Comparison of ENCODE assay signal across 17 cellular contexts in genomic region chr10:36147529-36147928, GRCh38.
DNase-seq lines count a peak whose midpoint lies in the region; TF ChIP-seq lines count a peak whose summit lies in the region.
"Had no signal": no experiment of that assay in that cellular context is flagged by ENCODE, and none has a peak within 500 bp of the region (broad histone marks: within the 10 kb centered on the region; RNA-seq: fewer than 3 reads in every experiment).

No MANE protein-coding gene starts in this region.

- peaks cover 12% of the 10 kb centered on the region for H3K9me3 Mint-ChIP-seq in endodermal cell

- no peak for TF ChIP-seq CTCF in HEK293 (tag by site-specific recombination; IDR thresholded peaks at IDR 0.05)
- TF ChIP-seq CTCF in VCaP (conservative IDR thresholded peaks at IDR 0.05) = no peak
- no peak for TF ChIP-seq CTCF in endodermal cell (conservative IDR thresholded peaks at IDR 0.05)
- no peak for TF ChIP-seq CTCF in osteoblast (IDR thresholded peaks at IDR 0.05; ENCODE audit: extremely low read depth, low read depth, low read length)

- no peak overlapping the region for H2AFZ ChIP-seq in osteoblast (ENCODE audit: low read length)

- H3K9me3 ChIP-seq in HEK293 (ENCODE audit: control insufficient read depth, insufficient read depth, low read depth, low read length) (no peaks in the 10 kb centered on the region), endodermal cell (ENCODE audit: control insufficient read depth, low read length) (peaks cover 24% of the 10 kb centered on the region), osteoblast (ENCODE audit: low read depth, low read length) (no peaks in the 10 kb centered on the region)
- H3K9me3 ChIP-seq: A549, Caco-2 had no signal

- CTCF ChIA-PET in HEK293 (lab: Yijun Ruan, JAX) = no interaction called here

- no peaks in the 10 kb centered on the region for H3K36me3 ChIP-seq in HEK293 (ENCODE audit: control insufficient read depth in 2 of 2, insufficient read depth in 1 of 2, low read length in 2 of 2)
- no peaks in the 10 kb centered on the region for H3K36me3 ChIP-seq in endodermal cell (ENCODE audit: control insufficient read depth, insufficient read depth, low read length)
- H3K36me3 ChIP-seq in osteoblast (ENCODE audit: insufficient read depth, low read length) = no peaks in the 10 kb centered on the region
- H3K36me3 ChIP-seq: BLaER1 treated with 17β-estradiol and CSF1 and Interleukin-3, amounts not matched to agents 10 nM and 100 nM had no signal

- no peak overlapping the region for H3K9ac ChIP-seq in endodermal cell (ENCODE audit: extremely low read depth, low read length, poor library complexity, severe bottlenecking)
- H3K9ac ChIP-seq: BLaER1 treated with 17β-estradiol and CSF1 and Interleukin-3, amounts not matched to agents 10 nM and 100 nM had no signal

- H3K4me2 ChIP-seq in osteoblast (ENCODE audit: insufficient read depth, low read length) = no peak overlapping the region
- H3K4me2 ChIP-seq: A549; BLaER1 treated with 17β-estradiol and CSF1 and Interleukin-3, amounts not matched to agents 10 nM and 100 nM had no signal

- no peak for DNase-seq in endodermal cell
- DNase-seq in osteoblast (ENCODE audit: insufficient read length, low spot score, missing footprints) = no peak
- DNase-seq in iPS-NIHi11 (ENCODE audit: low spot score) = no peak
- DNase-seq: AML-193; Caco-2; Calu3; CD4-positive, alpha-beta T cell; CD8-positive, alpha-beta T cell; DMS79 treated with DMSO at 0.1 percent for 48 hours; GF-D8 had no signal

- H3K27me3 ChIP-seq in endodermal cell (ENCODE audit: control insufficient read depth, insufficient read depth, low read length, poor library complexity, severe bottlenecking) = no peaks in the 10 kb centered on the region
- no peaks in the 10 kb centered on the region for H3K27me3 ChIP-seq in osteoblast (ENCODE audit: insufficient read depth, low read length)
- H3K27me3 ChIP-seq: BLaER1 treated with 17β-estradiol and CSF1 and Interleukin-3, amounts not matched to agents 10 nM and 100 nM had no signal

- H4K20me1 ChIP-seq in osteoblast (ENCODE audit: insufficient read depth, low read length) = no peaks in the 10 kb centered on the region
- H4K20me1 ChIP-seq: BLaER1 treated with 17β-estradiol and CSF1 and Interleukin-3, amounts not matched to agents 10 nM and 100 nM had no signal

- no peak overlapping the region for H3K27ac ChIP-seq in HEK293 (ENCODE audit: extremely low read depth, low read depth, low read length)
- peak overlapping the region; percentile 21; the same call in 1 of the 2 replicates for H3K27ac ChIP-seq in VCaP
- H3K27ac ChIP-seq in endodermal cell (ENCODE audit: low read depth, low read length) = no peak overlapping the region
- no peak overlapping the region for H3K27ac ChIP-seq in osteoblast (ENCODE audit: low read depth, low read length)
- H3K27ac ChIP-seq: 22Rv1; A549; BLaER1 treated with 17β-estradiol and CSF1 and Interleukin-3, amounts not matched to agents 10 nM and 100 nM; C4-2B had no signal

- H3K4me3 Mint-ChIP-seq in endodermal cell = no peak overlapping the region
- H3K4me3 Mint-ChIP-seq: B cell; CD4-positive, alpha-beta T cell; CD8-positive, alpha-beta T cell had no signal

- no peak overlapping the region for H3K27ac Mint-ChIP-seq in endodermal cell
- H3K27ac Mint-ChIP-seq: B cell; CD4-positive, alpha-beta T cell; CD8-positive, alpha-beta T cell had no signal

- H3K4me1 ChIP-seq in HEK293 (ENCODE audit: control insufficient read depth, insufficient read depth, low read length) (no peaks in the 10 kb centered on the region), endodermal cell (ENCODE audit: control insufficient read depth, insufficient read depth, low read length) (no peaks in the 10 kb centered on the region), osteoblast (ENCODE audit: insufficient read depth, low read length) (no peaks in the 10 kb centered on the region)
- H3K4me1 ChIP-seq: A549; BLaER1 treated with 17β-estradiol and CSF1 and Interleukin-3, amounts not matched to agents 10 nM and 100 nM; Caco-2 had no signal

- no peaks in the 10 kb centered on the region for H3K27me3 Mint-ChIP-seq in endodermal cell (ENCODE audit: insufficient read depth)
- H3K27me3 Mint-ChIP-seq: B cell; CD4-positive, alpha-beta T cell had no signal

- POLR2A ChIA-PET in HEK293 (lab: Yijun Ruan, JAX) = no interaction called here

- H3K4me1 Mint-ChIP-seq in endodermal cell = peaks cover 2% of the 10 kb centered on the region
- H3K4me1 Mint-ChIP-seq: B cell had no signal

- H3K4me3 ChIP-seq in HEK293 (ENCODE audit: low read depth, low read length) (no peak overlapping the region), endodermal cell (ENCODE audit: low read length) (peak overlapping the region; percentile 15), osteoblast (ENCODE audit: insufficient read depth, low read length) (no peak overlapping the region)
- H3K4me3 ChIP-seq: A549; BLaER1 treated with 17β-estradiol and CSF1 and Interleukin-3, amounts not matched to agents 10 nM and 100 nM had no signal

- H3K36me3 Mint-ChIP-seq in endodermal cell (ENCODE audit: low read depth) = no peaks in the 10 kb centered on the region
- H3K36me3 Mint-ChIP-seq: CD8-positive, alpha-beta T cell had no signal

- no peaks in the 10 kb centered on the region for H3K79me2 ChIP-seq in osteoblast (ENCODE audit: insufficient read depth, low read length)

TF ChIP-seq in HEK293, 187 proteins besides CTCF, POLR2A, EP300 and RAD21:
- peak; percentile 90 for TF ChIP-seq TRIM28 (IDR thresholded peaks at IDR 0.05; ENCODE audit: borderline replicate concordance, low read length)
- TF ChIP-seq SETDB1 (IDR thresholded peaks at IDR 0.05; ENCODE audit: insufficient read length, low read length) = peak; percentile 97
- TF ChIP-seq KLF9 (tag by site-specific recombination; IDR thresholded peaks at IDR 0.05; ENCODE audit: low read depth) = no peak
